In genomic region chr3:17151598-17152373, GRCh38 we compare ENCODE assay signal across 8 cellular contexts.
A peak's percentile ranks its signal among the peaks of the same experiment; 100 is the strongest.
DNase-seq lines count a peak whose midpoint lies in the region; ATAC-seq and TF ChIP-seq lines count a peak whose summit lies in the region.

No MANE protein-coding gene starts in this region.

- peak; percentile 97 for ATAC-seq in GM18870 (IDR thresholded peaks at IDR 0.05; ENCODE audit: unreplicated experiment)
- peak; percentile 96 for ATAC-seq in HG03045 (IDR thresholded peaks at IDR 0.05; ENCODE audit: unreplicated experiment)
- no peak for ATAC-seq in gastroesophageal sphincter

- H3K27me3 ChIP-seq in gastroesophageal sphincter: no peaks in the 10 kb centered on the region

- H3K9me3 ChIP-seq in gastroesophageal sphincter: peaks cover 0 to 44% (median 0%) of the 10 kb centered on the region in 3 donors

- no peak for TF ChIP-seq CTCF in gastroesophageal sphincter (IDR thresholded peaks at IDR 0.05)

- no peak for TF ChIP-seq POLR2A in gastroesophageal sphincter (IDR thresholded peaks at IDR 0.05)

- H3K4me1 ChIP-seq in gastroesophageal sphincter: no peaks in the 10 kb centered on the region

- peaks cover 0 to 48% of the 10 kb centered on the region in 2 donors for H3K36me3 ChIP-seq in gastroesophageal sphincter

- no peak for TF ChIP-seq EP300 in gastroesophageal sphincter (IDR thresholded peaks at IDR 0.05)

- 90 to 100% methylated on average over 1 to 2 of the region's 16 CpGs for WGBS in gastroesophageal sphincter (ENCODE audit: low coverage in 1 of 2), 2 donors

- H3K27ac ChIP-seq in gastroesophageal sphincter: no peak overlapping the region

- no peak overlapping the region for H3K4me3 ChIP-seq in gastroesophageal sphincter

- DNase-seq in activated CD4-positive, CD25-positive, alpha-beta regulatory T cell (lab: John Stamatoyannopoulos, UW): peak; percentile 60 to 74 (median 72)
- DNase-seq in effector CD4-positive, alpha-beta T cell: peak; percentile 52
- peak; percentile 78 for DNase-seq in stimulated activated CD8-positive, alpha-beta memory T cell treated with anti-CD3 and anti-CD28 coated beads, Interleukin-4, amount 100 ng/mL, for 24 hours (ENCODE audit: low read depth)
- DNase-seq in NCI-H446 treated with DMSO at 0.1 percent for 48 hours (lab: John Stamatoyannopoulos, UW) (no peak), AG08396 (ENCODE audit: low spot score) (no peak)

Comparison
In these comparisons a context has a peak if more than half of its experiments do, and no peak if none do; other contexts are left out.
1. DNase-seq: peak in activated CD4-positive, CD25-positive, alpha-beta regulatory T cell (4 of 4), effector CD4-positive, alpha-beta T cell (single experiment) and stimulated activated CD8-positive, alpha-beta memory T cell treated with anti-CD3 and anti-CD28 coated beads, Interleukin-4, amount 100 ng/mL, for 24 hours (single experiment); none in NCI-H446 treated with DMSO at 0.1 percent for 48 hours (single experiment) and AG08396 (single experiment).